ENCODE assay signal across 1 cellular context in genomic region chr2:144515425-144515693, GRCh38.
TF ChIP-seq lines count a peak whose summit lies in the region.

No MANE protein-coding gene starts in this region.

TF ChIP-seq in neural cell, 6 proteins besides CTCF, POLR2A, EP300 and RAD21 (continued from another document):
- no peak for TF ChIP-seq EZH2 (IDR thresholded peaks at IDR 0.05; ENCODE audit: borderline replicate concordance, insufficient read depth, low read length, poor library complexity, severe bottlenecking)
- no peak for TF ChIP-seq REST (IDR thresholded peaks at IDR 0.05; ENCODE audit: borderline replicate concordance)
- no peak for TF ChIP-seq SMC3 (conservative IDR thresholded peaks at IDR 0.05; ENCODE audit: poor library complexity)
